Comparison of ENCODE assay signal across 1 cellular context in the genomic region with DNA sequence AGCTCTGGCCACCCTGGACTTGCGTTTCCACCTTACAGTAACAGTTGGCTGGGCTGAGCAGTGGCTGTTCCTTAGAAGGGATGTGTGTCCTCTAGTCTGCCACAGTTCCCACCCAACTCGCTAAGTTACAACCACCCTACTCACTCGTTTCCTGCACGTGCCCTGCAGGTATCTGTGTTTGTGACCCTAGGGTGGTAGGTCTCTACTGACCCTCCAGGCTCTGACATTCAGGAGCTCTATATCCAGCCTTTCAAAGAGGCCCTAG.
TF ChIP-seq lines count a peak whose summit lies in the region.

No MANE protein-coding gene starts in this region.

TF ChIP-seq in SK-N-SH treated with all-trans-retinoic acid at 6 μM for 48 hours, 23 proteins besides CTCF, POLR2A, EP300 and RAD21 (continued from another document):
- TF ChIP-seq, protein P1, sequence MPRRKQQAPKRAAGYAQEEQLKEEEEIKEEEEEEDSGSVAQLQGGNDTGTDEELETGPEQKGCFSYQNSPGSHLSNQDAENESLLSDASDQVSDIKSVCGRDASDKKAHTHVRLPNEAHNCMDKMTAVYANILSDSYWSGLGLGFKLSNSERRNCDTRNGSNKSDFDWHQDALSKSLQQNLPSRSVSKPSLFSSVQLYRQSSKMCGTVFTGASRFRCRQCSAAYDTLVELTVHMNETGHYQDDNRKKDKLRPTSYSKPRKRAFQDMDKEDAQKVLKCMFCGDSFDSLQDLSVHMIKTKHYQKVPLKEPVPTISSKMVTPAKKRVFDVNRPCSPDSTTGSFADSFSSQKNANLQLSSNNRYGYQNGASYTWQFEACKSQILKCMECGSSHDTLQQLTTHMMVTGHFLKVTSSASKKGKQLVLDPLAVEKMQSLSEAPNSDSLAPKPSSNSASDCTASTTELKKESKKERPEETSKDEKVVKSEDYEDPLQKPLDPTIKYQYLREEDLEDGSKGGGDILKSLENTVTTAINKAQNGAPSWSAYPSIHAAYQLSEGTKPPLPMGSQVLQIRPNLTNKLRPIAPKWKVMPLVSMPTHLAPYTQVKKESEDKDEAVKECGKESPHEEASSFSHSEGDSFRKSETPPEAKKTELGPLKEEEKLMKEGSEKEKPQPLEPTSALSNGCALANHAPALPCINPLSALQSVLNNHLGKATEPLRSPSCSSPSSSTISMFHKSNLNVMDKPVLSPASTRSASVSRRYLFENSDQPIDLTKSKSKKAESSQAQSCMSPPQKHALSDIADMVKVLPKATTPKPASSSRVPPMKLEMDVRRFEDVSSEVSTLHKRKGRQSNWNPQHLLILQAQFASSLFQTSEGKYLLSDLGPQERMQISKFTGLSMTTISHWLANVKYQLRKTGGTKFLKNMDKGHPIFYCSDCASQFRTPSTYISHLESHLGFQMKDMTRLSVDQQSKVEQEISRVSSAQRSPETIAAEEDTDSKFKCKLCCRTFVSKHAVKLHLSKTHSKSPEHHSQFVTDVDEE (CRISPR knock-in tag; IDR thresholded peaks at IDR 0.05), result no peak
- TF ChIP-seq, protein P2, sequence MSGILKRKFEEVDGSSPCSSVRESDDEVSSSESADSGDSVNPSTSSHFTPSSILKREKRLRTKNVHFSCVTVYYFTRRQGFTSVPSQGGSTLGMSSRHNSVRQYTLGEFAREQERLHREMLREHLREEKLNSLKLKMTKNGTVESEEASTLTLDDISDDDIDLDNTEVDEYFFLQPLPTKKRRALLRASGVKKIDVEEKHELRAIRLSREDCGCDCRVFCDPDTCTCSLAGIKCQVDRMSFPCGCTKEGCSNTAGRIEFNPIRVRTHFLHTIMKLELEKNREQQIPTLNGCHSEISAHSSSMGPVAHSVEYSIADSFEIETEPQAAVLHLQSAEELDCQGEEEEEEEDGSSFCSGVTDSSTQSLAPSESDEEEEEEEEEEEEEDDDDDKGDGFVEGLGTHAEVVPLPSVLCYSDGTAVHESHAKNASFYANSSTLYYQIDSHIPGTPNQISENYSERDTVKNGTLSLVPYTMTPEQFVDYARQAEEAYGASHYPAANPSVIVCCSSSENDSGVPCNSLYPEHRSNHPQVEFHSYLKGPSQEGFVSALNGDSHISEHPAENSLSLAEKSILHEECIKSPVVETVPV (CRISPR knock-in tag; IDR thresholded peaks at IDR 0.05), result no peak
- TF ChIP-seq OSR1 (CRISPR knock-in tag; IDR thresholded peaks at IDR 0.05) (no peak), ZNF565 (CRISPR knock-in tag; conservative IDR thresholded peaks at IDR 0.05; ENCODE audit: low read depth) (no peak), TCF4 (CRISPR knock-in tag; IDR thresholded peaks at IDR 0.05; ENCODE audit: borderline replicate concordance) (no peak), ZFP3 (CRISPR knock-in tag; IDR thresholded peaks at IDR 0.05) (no peak), GLIS3 (CRISPR knock-in tag; IDR thresholded peaks at IDR 0.05) (no peak), CSDC2 (CRISPR knock-in tag; IDR thresholded peaks at IDR 0.05) (no peak), ZNF8 (CRISPR knock-in tag; IDR thresholded peaks at IDR 0.05) (no peak)
- TF ChIP-seq, protein P3, sequence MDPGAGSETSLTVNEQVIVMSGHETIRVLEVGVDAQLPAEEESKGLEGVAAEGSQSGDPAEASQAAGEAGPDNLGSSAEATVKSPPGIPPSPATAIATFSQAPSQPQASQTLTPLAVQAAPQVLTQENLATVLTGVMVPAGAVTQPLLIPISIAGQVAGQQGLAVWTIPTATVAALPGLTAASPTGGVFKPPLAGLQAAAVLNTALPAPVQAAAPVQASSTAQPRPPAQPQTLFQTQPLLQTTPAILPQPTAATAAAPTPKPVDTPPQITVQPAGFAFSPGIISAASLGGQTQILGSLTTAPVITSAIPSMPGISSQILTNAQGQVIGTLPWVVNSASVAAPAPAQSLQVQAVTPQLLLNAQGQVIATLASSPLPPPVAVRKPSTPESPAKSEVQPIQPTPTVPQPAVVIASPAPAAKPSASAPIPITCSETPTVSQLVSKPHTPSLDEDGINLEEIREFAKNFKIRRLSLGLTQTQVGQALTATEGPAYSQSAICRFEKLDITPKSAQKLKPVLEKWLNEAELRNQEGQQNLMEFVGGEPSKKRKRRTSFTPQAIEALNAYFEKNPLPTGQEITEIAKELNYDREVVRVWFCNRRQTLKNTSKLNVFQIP (CRISPR knock-in tag; IDR thresholded peaks at IDR 0.05; ENCODE audit: borderline replicate concordance, low read depth), result no peak
